In genomic region chr20:34365765-34366213, GRCh38 we compare ENCODE assay signal across 8 cellular contexts. TPM values are rescaled to one million over a fixed set of nuclear protein-coding genes. Genes with fewer than 3 reads are reported as not detected.
DNase-seq lines count a peak whose midpoint lies in the region; ATAC-seq and TF ChIP-seq lines count a peak whose summit lies in the region.

No MANE protein-coding gene starts in this region.

- intact Hi-C loops in natural killer cell (cut with micrococcal nuclease): loop anchor here (5.0 kb wide), 2 partner anchors 42 to 63 kb away; partner anchors contain the start of gene AHCY

- TF ChIP-seq CTCF in GM13977 (IDR thresholded peaks at IDR 0.05; ENCODE audit: extremely low read depth, insufficient read depth, missing control alignments) (no peak), natural killer cell (IDR thresholded peaks at IDR 0.05) (no peak)

- DNase-seq in GM13977 (ENCODE audit: low spot score) (peak; percentile 66), T-cell (peak in 4 of 34 experiments; percentile 5 to 45 (median 22)), natural killer cell (peak; percentile 47), NCI-H2171 (lab: John Stamatoyannopoulos, UW) (no peak)
- no peak for DNase-seq in activated CD4-positive, CD25-positive, alpha-beta regulatory T cell (lab: John Stamatoyannopoulos, UW)

- H3K9me3 Mint-ChIP-seq in T-cell (no peaks in the 10 kb centered on the region), natural killer cell (no peaks in the 10 kb centered on the region)

- H3K4me1 Mint-ChIP-seq in T-cell: peaks cover 47 to 63% (median 60%) of the 10 kb centered on the region in 3 donors
- peaks cover 59 to 62% of the 10 kb centered on the region in 2 donors for H3K4me1 Mint-ChIP-seq in natural killer cell

- H3K4me3 Mint-ChIP-seq in T-cell (peak overlapping the region; percentile 26 to 84 (median 32)), natural killer cell (peak overlapping the region; percentile 100)

- H3K27me3 Mint-ChIP-seq in T-cell (no peaks in the 10 kb centered on the region), natural killer cell (ENCODE audit: low read depth in 2 of 2) (no peaks in the 10 kb centered on the region)

- CTCF ChIA-PET in T-cell (lab: Charles Lee): interaction anchor here in 1 of 2 donors (0.5 to 1.5 kb wide), 3 partner anchors 19 to 70 kb away, joined by 3 to 4 read pairs (median 4); no protein-coding TSS in a partner anchor

- in situ Hi-C loops in GM13977 (cut with MboI; ENCODE audit: low pct_unique_long_range_greater_than_20kb, low sequenced_read_pairs, unreplicated experiment): no loop called here

- H3K27ac Mint-ChIP-seq in T-cell (peak overlapping the region; percentile 28 to 34), natural killer cell (peak overlapping the region; percentile 85 to 98)

- peaks cover 28% of the 10 kb centered on the region for H3K36me3 Mint-ChIP-seq in T-cell
- no peaks in the 10 kb centered on the region for H3K36me3 Mint-ChIP-seq in natural killer cell

- peak; percentile 35 for ATAC-seq in HG02678 (IDR thresholded peaks at IDR 0.05; ENCODE audit: unreplicated experiment)
- ATAC-seq in T-cell (replicated peaks in 1 of 4): no peak
- ATAC-seq in natural killer cell: peak; percentile 35 to 62 (median 60)
- ATAC-seq in HG03378 (IDR thresholded peaks at IDR 0.05; ENCODE audit: unreplicated experiment): no peak
- ATAC-seq in HG03045 (IDR thresholded peaks at IDR 0.05; ENCODE audit: unreplicated experiment): no peak

- POLR2A ChIA-PET in T-cell (lab: Charles Lee): no interaction called here

RNA-seq across cellular contexts. Expression of gene ITCH, which starts 2.7 kb away (rescaled TPM):
- total RNA-seq in T-cell: 10 to 100 TPM; 50.5 to 63.6 (median 53.3) TPM
- total RNA-seq in natural killer cell: 100 to 1,000 TPM; 157 to 182 (median 163) TPM

Comparison
In these comparisons a context has a peak if more than half of its experiments do, and no peak if none do; other contexts are left out.
1. DNase-seq: peak in GM13977 (single experiment) and natural killer cell (single experiment); none in activated CD4-positive, CD25-positive, alpha-beta regulatory T cell (0 of 4) and NCI-H2171 (single experiment).
2. ATAC-seq: peak in HG02678 (single experiment) and natural killer cell (3 of 3); none in T-cell (0 of 4), HG03378 (single experiment) and HG03045 (single experiment).